Comparison of ENCODE assay signal across 8 cellular contexts in genomic region chr10:119207367-119207668, GRCh38. TPM values are rescaled to one million over a fixed set of nuclear protein-coding genes. Genes with fewer than 3 reads are reported as not detected.
A peak's percentile ranks its signal among the peaks of the same experiment; 100 is the strongest.
DNase-seq lines count a peak whose midpoint lies in the region; ATAC-seq and FAIRE-seq lines count a peak whose summit lies in the region.

Gene GRK5, plus strand, starts transcription at chr10:119207571. Its CDS starts 347 bp downstream, at chr10:119207918.

- ATAC-seq in GM21367 (IDR thresholded peaks at IDR 0.05; ENCODE audit: unreplicated experiment) = peak; percentile 65

- peak within 1 kb of the TSS; percentile 97 for H3K4ac ChIP-seq in mesendoderm (ENCODE audit: low read depth, low read length)

- H3K27me3 ChIP-seq in NT2/D1 (ENCODE audit: insufficient read depth, insufficient read length) (peaks cover 16% of the 10 kb centered on the region), endocrine pancreas (ENCODE audit: control insufficient read depth, insufficient read depth, low read length) (no peaks in the 10 kb centered on the region), mesendoderm (ENCODE audit: insufficient read depth, low read length, poor library complexity) (peaks cover 8% of the 10 kb centered on the region)

- H3K36me3 ChIP-seq in NT2/D1 (ENCODE audit: insufficient read depth, insufficient read length, low read length) (no peaks in the 10 kb centered on the region), endocrine pancreas (ENCODE audit: control insufficient read depth, insufficient read depth, low read length) (no peaks in the 10 kb centered on the region), mesendoderm (ENCODE audit: control insufficient read depth, insufficient read depth, low read length) (no peaks in the 10 kb centered on the region)

- H2BK15ac ChIP-seq in mesendoderm (replicated peaks; ENCODE audit: low read depth) = no peak within 1 kb of the TSS

- no peak for FAIRE-seq in HTR-8/SVneo (lab: Jason Lieb, UNC)

- H3K4me3 ChIP-seq in NT2/D1 (ENCODE audit: insufficient read length, low read depth) = peak within 1 kb of the TSS; percentile 71
- H3K4me3 ChIP-seq in endocrine pancreas (ENCODE audit: control insufficient read depth, insufficient read depth, low read length) = peak within 1 kb of the TSS; percentile 50
- peak within 1 kb of the TSS; percentile 46 for H3K4me3 ChIP-seq in mesendoderm (ENCODE audit: low read length)

- H4K5ac ChIP-seq in mesendoderm (ENCODE audit: low read length) = no peak within 1 kb of the TSS

- H3K4me2 ChIP-seq in mesendoderm (ENCODE audit: low read length) = peak within 1 kb of the TSS; percentile 52

- H3K9me3 ChIP-seq in NT2/D1 (ENCODE audit: insufficient read depth, low read length) (no peaks in the 10 kb centered on the region), endocrine pancreas (ENCODE audit: control insufficient read depth, low read length) (no peaks in the 10 kb centered on the region)

- peak; percentile 94 for DNase-seq in COLO668 (lab: John Stamatoyannopoulos, UW; ENCODE audit: unreplicated experiment)
- peak; percentile 92 for DNase-seq in HTR-8/SVneo (ENCODE audit: insufficient read length, low spot score)
- DNase-seq in NT2/D1 (ENCODE audit: low read depth, low spot score) = peak; percentile 83
- peak; percentile 88 for DNase-seq in activated CD8-positive, alpha-beta memory T cell treated with anti-CD3 and anti-CD28 coated beads, Interleukin-2, amount 50 U/mL, for 1 hour (ENCODE audit: extremely low read depth)
- peak; percentile 98 for DNase-seq in mesendoderm
- DNase-seq in stimulated activated CD8-positive, alpha-beta memory T cell treated with anti-CD3 and anti-CD28 coated beads, Interleukin-15, amount 100 ng/mL, for 1 hour (ENCODE audit: low read depth) = peak; percentile 81

- no peaks in the 10 kb centered on the region for H3K79me2 ChIP-seq in mesendoderm (ENCODE audit: control insufficient read depth, insufficient read depth, low read length)

- peak within 1 kb of the TSS; percentile 90 for H3K27ac ChIP-seq in mesendoderm (ENCODE audit: low read depth, low read length)

- H4K8ac ChIP-seq in mesendoderm (ENCODE audit: low read depth, low read length) = peak within 1 kb of the TSS; percentile 78

- H3K4me1 ChIP-seq in NT2/D1 (ENCODE audit: insufficient read depth, insufficient read length) (no peaks in the 10 kb centered on the region), endocrine pancreas (ENCODE audit: control insufficient read depth, insufficient read depth, low read length) (peaks cover 4% of the 10 kb centered on the region), mesendoderm (ENCODE audit: control insufficient read depth, low read depth, low read length) (peaks cover 8% of the 10 kb centered on the region)

- no peaks in the 10 kb centered on the region for H3K79me1 ChIP-seq in mesendoderm (ENCODE audit: low read length)

- H2BK120ac ChIP-seq in mesendoderm (ENCODE audit: low read depth, low read length) = peak within 1 kb of the TSS; percentile 66

- peak within 1 kb of the TSS; percentile 76 for H3K9ac ChIP-seq in NT2/D1 (ENCODE audit: insufficient read length, low read depth)
- H3K9ac ChIP-seq in endocrine pancreas (ENCODE audit: control insufficient read depth, insufficient read depth, low read length) = peak within 1 kb of the TSS; percentile 82
- peak within 1 kb of the TSS; percentile 80 for H3K9ac ChIP-seq in mesendoderm (ENCODE audit: low read length)

- peak within 1 kb of the TSS; percentile 55 for H2BK5ac ChIP-seq in mesendoderm (ENCODE audit: low read length)

- H3K18ac ChIP-seq in mesendoderm (ENCODE audit: low read length) = peak within 1 kb of the TSS; percentile 99

- no peak within 1 kb of the TSS for H3K23ac ChIP-seq in mesendoderm (ENCODE audit: low read length)

- H2AK5ac ChIP-seq in mesendoderm (ENCODE audit: low read length) = no peak within 1 kb of the TSS

- WGBS in mesendoderm (ENCODE audit: extremely low coverage, insufficient coverage, low lambda C conversion rate) = no CpG with 5 or more reads among the region's 34 CpGs

- H3K56ac ChIP-seq in mesendoderm (ENCODE audit: low read length) = peak within 1 kb of the TSS; percentile 88

RNA-seq across cellular contexts. Expression of gene GRK5, which starts in this region (rescaled TPM):
- 2.7 TPM for polyA plus RNA-seq in mesendoderm (2013, experiment 1 of 2)
- polyA plus RNA-seq in mesendoderm (2013, experiment 2 of 2) = 2.7 TPM

Comparison
In these comparisons a context has a peak if more than half of its experiments do, and no peak if none do; other contexts are left out.
1. Peak in every context shown above with its lines: DNase-seq, ATAC-seq, H3K4me3 ChIP-seq and H3K27ac ChIP-seq.